13 cellular contexts compared by ENCODE assay signal in genomic region chr2:223936862-223937326, GRCh38. TPM values are rescaled to one million over a fixed set of nuclear protein-coding genes. Genes with fewer than 3 reads are reported as not detected.
DNase-seq lines count a peak whose midpoint lies in the region; ATAC-seq and TF ChIP-seq lines count a peak whose summit lies in the region.
"Had no signal": no experiment of that assay in that cellular context is flagged by ENCODE, and none has a peak within 500 bp of the region (broad histone marks: within the 10 kb centered on the region; RNA-seq: fewer than 3 reads in every experiment).

No MANE protein-coding gene starts in this region.

- H3K9me3 ChIP-seq in osteoblast (ENCODE audit: low read depth, low read length): no peaks in the 10 kb centered on the region

- peaks cover 40% of the 10 kb centered on the region for H3K4me1 ChIP-seq in osteoblast (ENCODE audit: insufficient read depth, low read length)

- TF ChIP-seq CTCF in HFFc6 (IDR thresholded peaks at IDR 0.05) (no peak), osteoblast (IDR thresholded peaks at IDR 0.05; ENCODE audit: extremely low read depth, low read depth, low read length) (no peak)

- H3K4me3 ChIP-seq in osteoblast (ENCODE audit: insufficient read depth, low read length): no peak overlapping the region

- H3K4me1 Mint-ChIP-seq in HFFc6 (ENCODE audit: low read depth): peaks cover 72% of the 10 kb centered on the region
- H3K4me1 Mint-ChIP-seq in activated naive CD8-positive, alpha-beta T cell treated with anti-CD3 and anti-CD28 coated beads, Interleukin-2, amount 10 ng/mL, durations not matched to agents 7 days and 5 days: peaks cover 55% of the 10 kb centered on the region

- H3K4me2 ChIP-seq in osteoblast (ENCODE audit: insufficient read depth, low read length): peak overlapping the region; percentile 5

- peaks cover 13% of the 10 kb centered on the region for H3K36me3 Mint-ChIP-seq in HFFc6 (ENCODE audit: low read depth)
- peaks cover 29% of the 10 kb centered on the region for H3K36me3 Mint-ChIP-seq in activated naive CD8-positive, alpha-beta T cell treated with anti-CD3 and anti-CD28 coated beads, Interleukin-2, amount 10 ng/mL, durations not matched to agents 7 days and 5 days

- peaks cover 51% of the 10 kb centered on the region for H4K20me1 ChIP-seq in osteoblast (ENCODE audit: insufficient read depth, low read length)

- peak overlapping the region; percentile 12; the same call in 1 of the 2 replicates for H3K4me3 Mint-ChIP-seq in HFFc6
- H3K4me3 Mint-ChIP-seq in activated naive CD8-positive, alpha-beta T cell treated with anti-CD3 and anti-CD28 coated beads, Interleukin-2, amount 10 ng/mL, durations not matched to agents 7 days and 5 days: peak overlapping the region; percentile 57
- H3K4me3 Mint-ChIP-seq: T-cell had no signal

- peaks cover 94% of the 10 kb centered on the region for H3K79me2 ChIP-seq in osteoblast (ENCODE audit: insufficient read depth, low read length)

- H3K27me3 Mint-ChIP-seq in HFFc6 (ENCODE audit: insufficient read depth): peaks cover 3% of the 10 kb centered on the region; the same call in 1 of the 2 replicates
- H3K27me3 Mint-ChIP-seq in activated naive CD8-positive, alpha-beta T cell treated with anti-CD3 and anti-CD28 coated beads, Interleukin-2, amount 10 ng/mL, durations not matched to agents 7 days and 5 days: no peaks in the 10 kb centered on the region
- H3K27me3 Mint-ChIP-seq: T-cell had no signal

- H3K9me3 Mint-ChIP-seq in HFFc6: no peaks in the 10 kb centered on the region; the same call in 1 of the 2 replicates
- no peaks in the 10 kb centered on the region for H3K9me3 Mint-ChIP-seq in activated naive CD8-positive, alpha-beta T cell treated with anti-CD3 and anti-CD28 coated beads, Interleukin-2, amount 10 ng/mL, durations not matched to agents 7 days and 5 days

- no peak overlapping the region for H3K27ac ChIP-seq in osteoblast (ENCODE audit: low read depth, low read length)

- no peak overlapping the region for H2AFZ ChIP-seq in osteoblast (ENCODE audit: low read length)

- ATAC-seq in GM18499 (IDR thresholded peaks at IDR 0.05; ENCODE audit: insufficient read depth, unreplicated experiment): peak; percentile 27
- no peak for ATAC-seq in activated naive CD8-positive, alpha-beta T cell treated with anti-CD3 and anti-CD28 coated beads, Interleukin-2, amount 10 ng/mL, durations not matched to agents 7 days and 5 days (ENCODE audit: low read depth)

- no peaks in the 10 kb centered on the region for H3K36me3 ChIP-seq in osteoblast (ENCODE audit: insufficient read depth, low read length)

- DNase-seq in HFFc6 (no peak), osteoblast (ENCODE audit: insufficient read length, low spot score, missing footprints) (no peak), NCI-H446 treated with DMSO at 0.1 percent for 48 hours (lab: John Stamatoyannopoulos, UW) (no peak), DMS114 treated with DMSO at 0.1 percent for 48 hours (lab: John Stamatoyannopoulos, UW; ENCODE audit: unreplicated experiment) (no peak), iPS-NIHi7 (ENCODE audit: extremely low spot score) (no peak)
- no peak for DNase-seq in activated naive CD8-positive, alpha-beta T cell treated with anti-CD3 and anti-CD28 coated beads, Interleukin-2, amount 10 ng/mL, durations not matched to agents 7 days and 5 days
- DNase-seq: activated CD8-positive, alpha-beta memory T cell treated with anti-CD3 and anti-CD28 coated beads, Interleukin-2, amount 50 U/mL, for 4 hours; Kasumi-1; NCI-H2107; stimulated activated CD4-positive, alpha-beta T cell treated with anti-CD3 and anti-CD28 coated beads, Interleukin-4, amount 100 ng/mL, for 4 hours; substantia nigra; T-cell had no signal

- POLR2A ChIA-PET in activated naive CD8-positive, alpha-beta T cell treated with anti-CD3 and anti-CD28 coated beads, Interleukin-2, amount 10 ng/mL, durations not matched to agents 7 days and 5 days (lab: Charles Lee): interaction anchor here (2.1 kb wide), 1 partner anchor 8 kb away, joined by 15 read pairs; the partner anchor contains the start of gene WDFY1

- no peaks in the 10 kb centered on the region for H3K27me3 ChIP-seq in osteoblast (ENCODE audit: insufficient read depth, low read length)

- peak overlapping the region; percentile 29; the same call in 1 of the 2 replicates for H3K27ac Mint-ChIP-seq in HFFc6
- H3K27ac Mint-ChIP-seq in activated naive CD8-positive, alpha-beta T cell treated with anti-CD3 and anti-CD28 coated beads, Interleukin-2, amount 10 ng/mL, durations not matched to agents 7 days and 5 days: peak overlapping the region; percentile 59

RNA-seq across cellular contexts. Expression of gene WDFY1, which starts 8.2 kb away (rescaled TPM):
- total RNA-seq in HFFc6 (2021; fragmentation: NEBNext Ultra II Directional; extraction: Animal tissue kit (Norgen Biotek cat#: 25700)): 10 to 100 TPM; 35.2 to 50.4 (median 44.7) TPM
- total RNA-seq in activated naive CD8-positive, alpha-beta T cell treated with anti-CD3 and anti-CD28 coated beads, Interleukin-2, amount 10 ng/mL, durations not matched to agents 7 days and 5 days: 10 to 100 TPM; 58.8 to 59.1 TPM
- total RNA-seq in osteoblast: 74.6 and 83.4 TPM in 2 replicates

RNA-seq across cellular contexts. Expression of gene MRPL44, which starts 20.4 kb away (rescaled TPM):
- total RNA-seq in HFFc6 (2021; fragmentation: NEBNext Ultra II Directional; extraction: Animal tissue kit (Norgen Biotek cat#: 25700)): 10 to 100 TPM; 27.5 to 29.8 (median 28.6) TPM
- total RNA-seq in activated naive CD8-positive, alpha-beta T cell treated with anti-CD3 and anti-CD28 coated beads, Interleukin-2, amount 10 ng/mL, durations not matched to agents 7 days and 5 days: 10 to 100 TPM; 28.3 to 29.0 TPM
- total RNA-seq in osteoblast: 26.2 and 29.3 TPM in 2 replicates
